In the genomic region with DNA sequence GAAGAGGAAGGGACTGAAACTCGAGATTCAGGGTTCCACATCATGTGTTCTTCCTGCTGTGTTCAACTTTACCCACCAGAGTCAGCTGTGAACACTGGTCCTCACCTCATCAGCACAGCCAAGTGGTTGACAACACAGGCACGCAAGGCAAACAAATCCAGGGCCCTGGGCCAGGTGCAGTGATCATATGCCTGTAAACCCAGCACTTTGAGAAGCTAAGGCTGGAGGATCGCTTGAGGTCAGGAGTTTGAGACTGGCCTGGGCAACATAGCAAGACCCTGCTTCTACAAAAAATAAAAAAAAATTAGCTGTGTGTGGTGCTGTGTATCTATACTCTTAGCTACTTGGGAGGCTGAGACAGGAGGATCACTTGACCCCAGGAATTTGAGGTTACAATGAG, we compare ENCODE assay signal across 2 cellular contexts.
TF ChIP-seq lines count a peak whose summit lies in the region.

No MANE protein-coding gene starts in this region.

TF ChIP-seq in HEK293, 187 proteins besides CTCF, POLR2A, EP300 and RAD21:
- TF ChIP-seq ZNF121 (tag by site-specific recombination; IDR thresholded peaks at IDR 0.05) (peak; percentile 82), ZNF707 (tag by site-specific recombination; IDR thresholded peaks at IDR 0.05) (no peak), ZNF654 (tag by site-specific recombination; IDR thresholded peaks at IDR 0.05; ENCODE audit: low read depth) (no peak), ZNF169 (tag by site-specific recombination; IDR thresholded peaks at IDR 0.05) (no peak), ZNF530 (tag by site-specific recombination; IDR thresholded peaks at IDR 0.05; ENCODE audit: low read depth) (no peak), REPIN1 (tag by site-specific recombination; IDR thresholded peaks at IDR 0.05; ENCODE audit: low read depth) (no peak)
- TF ChIP-seq, protein P1, sequence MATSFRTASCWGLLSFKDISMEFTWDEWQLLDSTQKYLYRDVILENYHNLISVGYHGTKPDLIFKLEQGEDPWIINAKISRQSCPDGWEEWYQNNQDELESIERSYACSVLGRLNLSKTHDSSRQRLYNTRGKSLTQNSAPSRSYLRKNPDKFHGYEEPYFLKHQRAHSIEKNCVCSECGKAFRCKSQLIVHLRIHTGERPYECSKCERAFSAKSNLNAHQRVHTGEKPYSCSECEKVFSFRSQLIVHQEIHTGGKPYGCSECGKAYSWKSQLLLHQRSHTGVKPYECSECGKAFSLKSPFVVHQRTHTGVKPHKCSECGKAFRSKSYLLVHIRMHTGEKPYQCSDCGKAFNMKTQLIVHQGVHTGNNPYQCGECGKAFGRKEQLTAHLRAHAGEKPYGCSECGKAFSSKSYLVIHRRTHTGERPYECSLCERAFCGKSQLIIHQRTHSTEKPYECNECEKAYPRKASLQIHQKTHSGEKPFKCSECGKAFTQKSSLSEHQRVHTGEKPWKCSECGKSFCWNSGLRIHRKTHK (tag by site-specific recombination; IDR thresholded peaks at IDR 0.05) = no peak
- TF ChIP-seq, protein P2, sequence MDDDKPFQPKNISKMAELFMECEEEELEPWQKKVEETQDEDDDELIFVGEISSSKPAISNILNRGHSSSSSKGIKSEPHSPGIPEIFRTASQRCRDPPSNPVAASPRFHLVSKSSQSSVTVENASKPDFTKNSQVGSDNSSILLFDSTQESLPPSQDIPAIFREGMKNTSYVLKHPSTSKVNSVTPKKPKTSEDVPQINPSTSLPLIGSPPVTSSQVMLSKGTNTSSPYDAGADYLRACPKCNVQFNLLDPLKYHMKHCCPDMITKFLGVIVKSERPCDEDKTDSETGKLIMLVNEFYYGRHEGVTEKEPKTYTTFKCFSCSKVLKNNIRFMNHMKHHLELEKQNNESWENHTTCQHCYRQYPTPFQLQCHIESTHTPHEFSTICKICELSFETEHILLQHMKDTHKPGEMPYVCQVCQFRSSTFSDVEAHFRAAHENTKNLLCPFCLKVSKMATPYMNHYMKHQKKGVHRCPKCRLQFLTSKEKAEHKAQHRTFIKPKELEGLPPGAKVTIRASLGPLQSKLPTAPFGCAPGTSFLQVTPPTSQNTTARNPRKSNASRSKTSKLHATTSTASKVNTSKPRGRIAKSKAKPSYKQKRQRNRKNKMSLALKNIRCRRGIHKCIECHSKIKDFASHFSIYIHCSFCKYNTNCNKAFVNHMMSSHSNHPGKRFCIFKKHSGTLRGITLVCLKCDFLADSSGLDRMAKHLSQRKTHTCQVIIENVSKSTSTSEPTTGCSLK (tag by site-specific recombination; IDR thresholded peaks at IDR 0.05) = no peak
- TF ChIP-seq, protein P3, sequence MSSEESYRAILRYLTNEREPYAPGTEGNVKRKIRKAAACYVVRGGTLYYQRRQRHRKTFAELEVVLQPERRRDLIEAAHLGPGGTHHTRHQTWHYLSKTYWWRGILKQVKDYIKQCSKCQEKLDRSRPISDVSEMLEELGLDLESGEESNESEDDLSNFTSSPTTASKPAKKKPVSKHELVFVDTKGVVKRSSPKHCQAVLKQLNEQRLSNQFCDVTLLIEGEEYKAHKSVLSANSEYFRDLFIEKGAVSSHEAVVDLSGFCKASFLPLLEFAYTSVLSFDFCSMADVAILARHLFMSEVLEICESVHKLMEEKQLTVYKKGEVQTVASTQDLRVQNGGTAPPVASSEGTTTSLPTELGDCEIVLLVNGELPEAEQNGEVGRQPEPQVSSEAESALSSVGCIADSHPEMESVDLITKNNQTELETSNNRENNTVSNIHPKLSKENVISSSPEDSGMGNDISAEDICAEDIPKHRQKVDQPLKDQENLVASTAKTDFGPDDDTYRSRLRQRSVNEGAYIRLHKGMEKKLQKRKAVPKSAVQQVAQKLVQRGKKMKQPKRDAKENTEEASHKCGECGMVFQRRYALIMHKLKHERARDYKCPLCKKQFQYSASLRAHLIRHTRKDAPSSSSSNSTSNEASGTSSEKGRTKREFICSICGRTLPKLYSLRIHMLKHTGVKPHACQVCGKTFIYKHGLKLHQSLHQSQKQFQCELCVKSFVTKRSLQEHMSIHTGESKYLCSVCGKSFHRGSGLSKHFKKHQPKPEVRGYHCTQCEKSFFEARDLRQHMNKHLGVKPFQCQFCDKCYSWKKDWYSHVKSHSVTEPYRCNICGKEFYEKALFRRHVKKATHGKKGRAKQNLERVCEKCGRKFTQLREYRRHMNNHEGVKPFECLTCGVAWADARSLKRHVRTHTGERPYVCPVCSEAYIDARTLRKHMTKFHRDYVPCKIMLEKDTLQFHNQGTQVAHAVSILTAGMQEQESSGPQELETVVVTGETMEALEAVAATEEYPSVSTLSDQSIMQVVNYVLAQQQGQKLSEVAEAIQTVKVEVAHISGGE (tag by site-specific recombination; conservative IDR thresholded peaks at IDR 0.05; ENCODE audit: low read depth) = no peak

TF ChIP-seq in K562, 482 proteins besides CTCF, POLR2A, EP300 and RAD21 (continued from another document):
- TF ChIP-seq NFXL1 (CRISPR knock-in tag; IDR thresholded peaks at IDR 0.05) (no peak), SP2 (IDR thresholded peaks at IDR 0.05; ENCODE audit: extremely low read depth, low read depth, low read length, poor library complexity, severe bottlenecking) (no peak), BCOR (IDR thresholded peaks at IDR 0.05) (no peak), ZNF124 (CRISPR knock-in tag; IDR thresholded peaks at IDR 0.05) (no peak), CSDE1 (IDR thresholded peaks at IDR 0.05) (no peak), RBM25 (IDR thresholded peaks at IDR 0.05; ENCODE audit: low read depth, low read length, severe bottlenecking) (peak; percentile 14), CTBP1 (IDR thresholded peaks at IDR 0.05; ENCODE audit: borderline replicate concordance) (no peak), TRIM28 (IDR thresholded peaks at IDR 0.05) (no peak), ILK (tag; IDR thresholded peaks at IDR 0.05; ENCODE audit: borderline replicate concordance, low read depth) (no peak), ZNF121 (CRISPR knock-in tag; conservative IDR thresholded peaks at IDR 0.05) (peak; percentile 90), PPARD (CRISPR knock-in tag; IDR thresholded peaks at IDR 0.05) (no peak)
- TF ChIP-seq, protein P4, sequence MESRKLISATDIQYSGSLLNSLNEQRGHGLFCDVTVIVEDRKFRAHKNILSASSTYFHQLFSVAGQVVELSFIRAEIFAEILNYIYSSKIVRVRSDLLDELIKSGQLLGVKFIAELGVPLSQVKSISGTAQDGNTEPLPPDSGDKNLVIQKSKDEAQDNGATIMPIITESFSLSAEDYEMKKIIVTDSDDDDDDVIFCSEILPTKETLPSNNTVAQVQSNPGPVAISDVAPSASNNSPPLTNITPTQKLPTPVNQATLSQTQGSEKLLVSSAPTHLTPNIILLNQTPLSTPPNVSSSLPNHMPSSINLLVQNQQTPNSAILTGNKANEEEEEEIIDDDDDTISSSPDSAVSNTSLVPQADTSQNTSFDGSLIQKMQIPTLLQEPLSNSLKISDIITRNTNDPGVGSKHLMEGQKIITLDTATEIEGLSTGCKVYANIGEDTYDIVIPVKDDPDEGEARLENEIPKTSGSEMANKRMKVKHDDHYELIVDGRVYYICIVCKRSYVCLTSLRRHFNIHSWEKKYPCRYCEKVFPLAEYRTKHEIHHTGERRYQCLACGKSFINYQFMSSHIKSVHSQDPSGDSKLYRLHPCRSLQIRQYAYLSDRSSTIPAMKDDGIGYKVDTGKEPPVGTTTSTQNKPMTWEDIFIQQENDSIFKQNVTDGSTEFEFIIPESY (CRISPR knock-in tag; IDR thresholded peaks at IDR 0.05) = no peak
- TF ChIP-seq, protein P5, sequence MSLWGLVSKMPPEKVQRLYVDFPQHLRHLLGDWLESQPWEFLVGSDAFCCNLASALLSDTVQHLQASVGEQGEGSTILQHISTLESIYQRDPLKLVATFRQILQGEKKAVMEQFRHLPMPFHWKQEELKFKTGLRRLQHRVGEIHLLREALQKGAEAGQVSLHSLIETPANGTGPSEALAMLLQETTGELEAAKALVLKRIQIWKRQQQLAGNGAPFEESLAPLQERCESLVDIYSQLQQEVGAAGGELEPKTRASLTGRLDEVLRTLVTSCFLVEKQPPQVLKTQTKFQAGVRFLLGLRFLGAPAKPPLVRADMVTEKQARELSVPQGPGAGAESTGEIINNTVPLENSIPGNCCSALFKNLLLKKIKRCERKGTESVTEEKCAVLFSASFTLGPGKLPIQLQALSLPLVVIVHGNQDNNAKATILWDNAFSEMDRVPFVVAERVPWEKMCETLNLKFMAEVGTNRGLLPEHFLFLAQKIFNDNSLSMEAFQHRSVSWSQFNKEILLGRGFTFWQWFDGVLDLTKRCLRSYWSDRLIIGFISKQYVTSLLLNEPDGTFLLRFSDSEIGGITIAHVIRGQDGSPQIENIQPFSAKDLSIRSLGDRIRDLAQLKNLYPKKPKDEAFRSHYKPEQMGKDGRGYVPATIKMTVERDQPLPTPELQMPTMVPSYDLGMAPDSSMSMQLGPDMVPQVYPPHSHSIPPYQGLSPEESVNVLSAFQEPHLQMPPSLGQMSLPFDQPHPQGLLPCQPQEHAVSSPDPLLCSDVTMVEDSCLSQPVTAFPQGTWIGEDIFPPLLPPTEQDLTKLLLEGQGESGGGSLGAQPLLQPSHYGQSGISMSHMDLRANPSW (CRISPR knock-in tag; IDR thresholded peaks at IDR 0.05) = no peak
